In genomic region chr1:246213947-246214346, GRCh38 we compare ENCODE assay signal across 21 cellular contexts.
"Had no signal": no experiment of that assay in that cellular context is flagged by ENCODE, and none has a peak within 500 bp of the region (broad histone marks: within the 10 kb centered on the region; RNA-seq: fewer than 3 reads in every experiment).

No MANE protein-coding gene starts in this region.

- H3K4me3 ChIP-seq: dorsolateral prefrontal cortex, esophagus muscularis mucosa, heart left ventricle, sigmoid colon, spleen, testis, uterus had no signal

- H3K4me1 ChIP-seq: sigmoid colon, testis, uterus had no signal

- H3K36me3 ChIP-seq: esophagus muscularis mucosa, heart left ventricle, sigmoid colon, spleen, uterus had no signal

- H3K4me3 Mint-ChIP-seq: activated T-cell treated with anti-CD3 and anti-CD28 coated beads, Interleukin-2, amount 50 U/mL, for 24 hours; activated T-helper 17 cell treated with anti-CD3 and anti-CD28 coated beads, Interleukin-2, amount 50 U/mL, for 72 hours; brain; effector memory CD8-positive, alpha-beta T cell; nephron progenitor cell had no signal

- H3K27me3 ChIP-seq: dorsolateral prefrontal cortex, esophagus muscularis mucosa, heart left ventricle, sigmoid colon, spleen, testis, uterus had no signal

- H3K9me3 Mint-ChIP-seq: activated T-cell treated with anti-CD3 and anti-CD28 coated beads, Interleukin-2, amount 50 U/mL, for 24 hours; activated T-helper 17 cell treated with anti-CD3 and anti-CD28 coated beads, Interleukin-2, amount 50 U/mL, for 72 hours; effector memory CD8-positive, alpha-beta T cell had no signal

- H3K36me3 Mint-ChIP-seq: activated naive CD4-positive, alpha-beta T cell treated with anti-CD3 and anti-CD28 coated beads, Interleukin-2, amount 50 U/mL, for 72 hours had no signal

- H3K27me3 Mint-ChIP-seq: activated T-cell treated with anti-CD3 and anti-CD28 coated beads, Interleukin-2, amount 50 U/mL, for 24 hours; activated T-helper 17 cell treated with anti-CD3 and anti-CD28 coated beads, Interleukin-2, amount 50 U/mL, for 72 hours; brain; effector memory CD8-positive, alpha-beta T cell had no signal

- H3K27ac ChIP-seq: esophagus muscularis mucosa, sigmoid colon, testis had no signal

- H3K27ac Mint-ChIP-seq: activated naive CD4-positive, alpha-beta T cell treated with anti-CD3 and anti-CD28 coated beads, Interleukin-2, amount 50 U/mL, for 72 hours; activated T-cell treated with anti-CD3 and anti-CD28 coated beads, Interleukin-2, amount 50 U/mL, for 24 hours; activated T-helper 17 cell treated with anti-CD3 and anti-CD28 coated beads, Interleukin-2, amount 50 U/mL, for 72 hours; brain; effector memory CD8-positive, alpha-beta T cell; nephron progenitor cell had no signal

- DNase-seq: activated CD4-positive, alpha-beta T cell treated with anti-CD3 and anti-CD28 coated beads, Interleukin-2, amount 50 U/mL, for 4 hours; activated CD8-positive, alpha-beta memory T cell treated with anti-CD3 and anti-CD28 coated beads for 24 hours; activated CD8-positive, alpha-beta memory T cell treated with anti-CD3 and anti-CD28 coated beads, Interleukin-2, amount 50 U/mL, for 4 hours; activated T-cell treated with anti-CD3 and anti-CD28 coated beads, Interleukin-2, amount 50 U/mL, for 24 hours; aorta; dorsolateral prefrontal cortex; effector memory CD8-positive, alpha-beta T cell; heart left ventricle; islet precursor cell; left cardiac atrium; nephron progenitor cell; sigmoid colon; spleen; stimulated activated CD4-positive, alpha-beta T cell treated with anti-CD3 and anti-CD28 coated beads, Interleukin-4, amount 100 ng/mL, for 1 hour; testis; trophoblast cell; uterus had no signal

- H3K9me3 ChIP-seq: esophagus muscularis mucosa, heart left ventricle, sigmoid colon, spleen, testis, uterus had no signal
